ENCODE assay signal across 29 cellular contexts in genomic region chr13:58080806-58081205, GRCh38.
"Had no signal": no experiment of that assay in that cellular context is flagged by ENCODE, and none has a peak within 500 bp of the region (broad histone marks: within the 10 kb centered on the region; RNA-seq: fewer than 3 reads in every experiment).

No MANE protein-coding gene starts in this region.

- H3K36me3 Mint-ChIP-seq: activated naive CD8-positive, alpha-beta T cell treated with anti-CD3 and anti-CD28 coated beads for 36 hours; stimulated activated memory B cell treated with anti-CD40 and anti-IgM and Interleukin-4, amounts not matched to agents 10 μg/mL and 1 μg/mL and 100 μg/mL, for 72 hours had no signal

- H3K27me3 Mint-ChIP-seq: activated naive CD8-positive, alpha-beta T cell treated with anti-CD3 and anti-CD28 coated beads for 36 hours; progenitor cell of endocrine pancreas; stimulated activated memory B cell treated with anti-CD40 and anti-IgM and Interleukin-4, amounts not matched to agents 10 μg/mL and 1 μg/mL and 100 μg/mL, for 72 hours had no signal

- H3K4me1 Mint-ChIP-seq: activated naive CD8-positive, alpha-beta T cell treated with anti-CD3 and anti-CD28 coated beads for 36 hours; nephron; stimulated activated memory B cell treated with anti-CD40 and anti-IgM and Interleukin-4, amounts not matched to agents 10 μg/mL and 1 μg/mL and 100 μg/mL, for 72 hours had no signal

- H3K27me3 ChIP-seq: adrenal gland, ascending aorta, heart left ventricle, left lung, ovary, stomach, suprapubic skin, tibial artery, upper lobe of right lung had no signal

- H3K4me3 ChIP-seq: adrenal gland, ascending aorta, heart left ventricle, left lung, lower lobe of right lung, ovary, smooth muscle cell, stomach, suprapubic skin, tibial artery, upper lobe of right lung had no signal

- H3K27ac Mint-ChIP-seq: activated naive CD4-positive, alpha-beta T cell treated with anti-CD3 and anti-CD28 coated beads for 36 hours; activated naive CD8-positive, alpha-beta T cell treated with anti-CD3 and anti-CD28 coated beads for 36 hours; activated T-helper 1 cell treated with anti-CD3 and anti-CD28 coated beads, Interleukin-12 subunit alpha, Interleukin-12 subunit beta, Interleukin-2, Interleukin-4 antibody, amounts not matched to agents 30 ng/mL and 10 ng/mL and 1 ng/mL, durations not matched to agents 14 hours and 24 hours and 36 hours; nephron; progenitor cell of endocrine pancreas; stimulated activated memory B cell treated with anti-CD40 and anti-IgM and Interleukin-4, amounts not matched to agents 10 μg/mL and 1 μg/mL and 100 μg/mL, for 72 hours; T-helper 2 cell treated with Interferon-gamma antibody and Interleukin-4, amounts not matched to agents 5 μg/mL and 100 μg/mL, for 36 hours had no signal

- H3K4me1 ChIP-seq: adrenal gland, ascending aorta, heart left ventricle, left lung, lower lobe of right lung, stomach, suprapubic skin, tibial artery, upper lobe of right lung had no signal

- H3K9me3 Mint-ChIP-seq: activated naive CD8-positive, alpha-beta T cell treated with anti-CD3 and anti-CD28 coated beads for 36 hours; activated T-helper 1 cell treated with anti-CD3 and anti-CD28 coated beads, Interleukin-12 subunit alpha, Interleukin-12 subunit beta, Interleukin-2, Interleukin-4 antibody, amounts not matched to agents 30 ng/mL and 10 ng/mL and 1 ng/mL, durations not matched to agents 14 hours and 24 hours and 36 hours; nephron had no signal

- H3K9me3 ChIP-seq: adrenal gland, ascending aorta, heart left ventricle, left lung, lower lobe of right lung, ovary, stomach, suprapubic skin, tibial artery, upper lobe of right lung had no signal

- H3K4me3 Mint-ChIP-seq: activated naive CD4-positive, alpha-beta T cell treated with anti-CD3 and anti-CD28 coated beads for 36 hours; activated naive CD8-positive, alpha-beta T cell treated with anti-CD3 and anti-CD28 coated beads for 36 hours; activated T-helper 1 cell treated with anti-CD3 and anti-CD28 coated beads, Interleukin-12 subunit alpha, Interleukin-12 subunit beta, Interleukin-2, Interleukin-4 antibody, amounts not matched to agents 30 ng/mL and 10 ng/mL and 1 ng/mL, durations not matched to agents 14 hours and 24 hours and 36 hours; nephron; stimulated activated memory B cell treated with anti-CD40 and anti-IgM and Interleukin-4, amounts not matched to agents 10 μg/mL and 1 μg/mL and 100 μg/mL, for 72 hours; T-helper 2 cell treated with Interferon-gamma antibody and Interleukin-4, amounts not matched to agents 5 μg/mL and 100 μg/mL, for 36 hours had no signal

- ATAC-seq: heart left ventricle; left lung; lower lobe of right lung; stimulated activated memory B cell treated with anti-CD40 and anti-IgM and Interleukin-4, amounts not matched to agents 10 μg/mL and 1 μg/mL and 100 μg/mL, for 72 hours; upper lobe of right lung had no signal

- DNase-seq: activated CD4-positive, alpha-beta T cell treated with anti-CD3 and anti-CD28 coated beads for 48 hours; activated CD4-positive, alpha-beta T cell treated with anti-CD3 and anti-CD28 coated beads, Interleukin-2, amount 50 U/mL, for 48 hours; activated CD8-positive, alpha-beta memory T cell treated with anti-CD3 and anti-CD28 coated beads for 24 hours; activated effector memory CD4-positive, alpha-beta T cell treated with anti-CD3 and anti-CD28 coated beads, Interleukin-2, amount 50 U/mL, for 16 hours; activated naive CD4-positive, alpha-beta T cell treated with anti-CD3 and anti-CD28 coated beads for 36 hours; activated naive CD8-positive, alpha-beta T cell treated with anti-CD3 and anti-CD28 coated beads for 36 hours; adrenal gland; central memory CD4-positive, alpha-beta T cell; heart left ventricle; hypothalamus; left lung; lower lobe of right lung; ovary; retina; stimulated activated CD4-positive, alpha-beta T cell treated with anti-CD3 and anti-CD28 coated beads, Interleukin-1b, Interleukin-23, amount 100 ng/mL, for 48 hours; stimulated activated CD4-positive, alpha-beta T cell treated with anti-CD3 and anti-CD28 coated beads, Interleukin-4, amount 100 ng/mL, for 4 hours; stimulated activated CD8-positive, alpha-beta memory T cell treated with anti-CD3 and anti-CD28 coated beads, Interleukin-4, amount 100 ng/mL, for 48 hours; stomach; T-helper 1 cell; tibial artery; upper lobe of right lung had no signal

- H3K36me3 ChIP-seq: adrenal gland, ascending aorta, heart left ventricle, left lung, lower lobe of right lung, ovary, stomach, suprapubic skin, tibial artery, upper lobe of right lung had no signal

- H3K27ac ChIP-seq: adrenal gland, ascending aorta, heart left ventricle, left lung, lower lobe of right lung, ovary, stomach, suprapubic skin, tibial artery, upper lobe of right lung had no signal
